ENCODE assay signal across 8 cellular contexts in genomic region chr6:10695086-10695657, GRCh38. TPM values are rescaled to one million over a fixed set of nuclear protein-coding genes. Genes with fewer than 3 reads are reported as not detected.
DNase-seq lines count a peak whose midpoint lies in the region; ATAC-seq and TF ChIP-seq lines count a peak whose summit lies in the region.

No MANE protein-coding gene starts in this region.

- H3K9ac ChIP-seq in DND-41 (ENCODE audit: low read depth, low read length), result peak overlapping the region; percentile 76
- peak overlapping the region; percentile 97 for H3K9ac ChIP-seq in endodermal cell (ENCODE audit: extremely low read depth, low read length, poor library complexity, severe bottlenecking)

- H3K27me3 ChIP-seq in DND-41 (ENCODE audit: insufficient read depth, low read length, poor library complexity) (no peaks in the 10 kb centered on the region), endodermal cell (ENCODE audit: control insufficient read depth, insufficient read depth, low read length, poor library complexity, severe bottlenecking) (no peaks in the 10 kb centered on the region), neutrophil (no peaks in the 10 kb centered on the region)

- H4K20me1 ChIP-seq in DND-41 (ENCODE audit: insufficient read depth, low read length), result peaks cover under 1% of the 10 kb centered on the region; the same call in 1 of the 2 replicates

- no peaks in the 10 kb centered on the region for H3K27me3 Mint-ChIP-seq in endodermal cell (ENCODE audit: insufficient read depth)

- peaks cover 24% of the 10 kb centered on the region for H3K36me3 Mint-ChIP-seq in endodermal cell (ENCODE audit: low read depth)

- peak overlapping the region; percentile 97 for H2AFZ ChIP-seq in DND-41 (ENCODE audit: low read depth, low read length)

- H3K79me2 ChIP-seq in DND-41 (ENCODE audit: insufficient read depth, low read length), result peaks cover 67% of the 10 kb centered on the region

- peaks cover 4% of the 10 kb centered on the region for H3K9me3 Mint-ChIP-seq in endodermal cell

- ATAC-seq in DND-41 (ENCODE audit: insufficient read depth, low read depth), result no peak

- H3K27ac ChIP-seq in DND-41 (ENCODE audit: low read length) (peak overlapping the region; percentile 99), endodermal cell (ENCODE audit: low read depth, low read length) (peak overlapping the region; percentile 99), neutrophil (peak overlapping the region; percentile 95)

- WGBS in endodermal cell (ENCODE audit: insufficient coverage in 1 of 2, insufficient read length in 1 of 2), 2 experiments, result 0 to 1% methylated on average over 13 to 17 of the region's 17 CpGs

- H3K4me1 ChIP-seq in DND-41 (ENCODE audit: insufficient read depth, low read length) (peaks cover 29% of the 10 kb centered on the region), endodermal cell (ENCODE audit: control insufficient read depth, insufficient read depth, low read length) (no peaks in the 10 kb centered on the region), neutrophil (ENCODE audit: control insufficient read depth in 1 of 2, insufficient read depth in 1 of 2, low read depth in 1 of 2, low read length in 1 of 2) (peaks cover 27 to 29% of the 10 kb centered on the region in 2 experiments)

- H3K9me3 ChIP-seq in DND-41 (ENCODE audit: insufficient read depth, low read length, severe bottlenecking), result no peaks in the 10 kb centered on the region
- H3K9me3 ChIP-seq in endodermal cell (ENCODE audit: control insufficient read depth, low read length), result peaks cover 9% of the 10 kb centered on the region
- no peaks in the 10 kb centered on the region for H3K9me3 ChIP-seq in neutrophil

- H3K27ac Mint-ChIP-seq in endodermal cell, result peak overlapping the region; percentile 100

- H3K4me3 Mint-ChIP-seq in endodermal cell, result peak overlapping the region; percentile 87

- H3K4me3 ChIP-seq in DND-41 (ENCODE audit: low read depth in 1 of 2, low read length in 2 of 2), result peak overlapping the region; percentile 87 to 95
- H3K4me3 ChIP-seq in endodermal cell (ENCODE audit: low read length), result peak overlapping the region; percentile 93
- H3K4me3 ChIP-seq in neutrophil (ENCODE audit: low read depth in 1 of 2, low read length in 1 of 2), result peak overlapping the region; percentile 73 to 86

- peak overlapping the region; percentile 65 for H3K4me2 ChIP-seq in DND-41 (ENCODE audit: insufficient read depth, low read length)

- no peak for DNase-seq in DND-41
- DNase-seq in NCI-H748 treated with DMSO at 0.1 percent for 48 hours (lab: John Stamatoyannopoulos, UW), result peak; percentile 64
- DNase-seq in endodermal cell, result no peak
- no peak for DNase-seq in NOMO-1 treated with DMSO at 0.1 percent for 48 hours (lab: John Stamatoyannopoulos, UW; ENCODE audit: unreplicated experiment)
- DNase-seq in NCI-H1930 (lab: John Stamatoyannopoulos, UW), result no peak
- no peak for DNase-seq in AG08396 (ENCODE audit: low spot score)
- DNase-seq in NCI-H1436 treated with DMSO at 0.1 percent for 48 hours (lab: John Stamatoyannopoulos, UW), result no peak

- H3K4me1 Mint-ChIP-seq in endodermal cell, result peaks cover 30% of the 10 kb centered on the region

- H3K36me3 ChIP-seq in DND-41 (ENCODE audit: insufficient read depth, low read length) (peaks cover 32% of the 10 kb centered on the region), endodermal cell (ENCODE audit: control insufficient read depth, insufficient read depth, low read length) (peaks cover 35% of the 10 kb centered on the region), neutrophil (peaks cover 7% of the 10 kb centered on the region)

- TF ChIP-seq CTCF in DND-41 (IDR thresholded peaks at IDR 0.05; ENCODE audit: borderline replicate concordance, extremely low read depth, low read length, poor library complexity, severe bottlenecking) (no peak), endodermal cell (conservative IDR thresholded peaks at IDR 0.05) (no peak), neutrophil (IDR thresholded peaks at IDR 0.05) (no peak)

RNA-seq across cellular contexts. Expression of gene PAK1IP1, which starts 0.4 kb away (rescaled TPM):
- total RNA-seq in endodermal cell, result 10 to 100 TPM; 15.3 to 16.8 TPM
- 18.2 TPM for polyA plus RNA-seq in endodermal cell (2013, experiment 1 of 2)
- polyA plus RNA-seq in endodermal cell (2013, experiment 2 of 2), result 17.8 TPM

RNA-seq across cellular contexts. Expression of gene C6orf52, which starts 0.8 kb away (rescaled TPM):
- 1 to 10 TPM; 1.7 to 1.9 TPM for total RNA-seq in endodermal cell
- 3.9 TPM for polyA plus RNA-seq in endodermal cell (2013, experiment 1 of 2)
- 3.4 TPM for polyA plus RNA-seq in endodermal cell (2013, experiment 2 of 2)

RNA-seq across cellular contexts. Expression of gene TMEM14C, which starts 27.7 kb away (rescaled TPM):
- total RNA-seq in endodermal cell, result 100 to 1,000 TPM; 102 to 118 TPM
- 149 TPM for polyA plus RNA-seq in endodermal cell (2013, experiment 1 of 2)
- polyA plus RNA-seq in endodermal cell (2013, experiment 2 of 2), result 146 TPM

RNA-seq across cellular contexts. Expression of gene TMEM14B, which starts 52.4 kb away (rescaled TPM):
- 100 to 1,000 TPM; 165 to 242 TPM for total RNA-seq in endodermal cell
- 111 TPM for polyA plus RNA-seq in endodermal cell (2013, experiment 1 of 2)
- 120 TPM for polyA plus RNA-seq in endodermal cell (2013, experiment 2 of 2)
